In genomic region chr17:27565874-27566672, GRCh38 we compare ENCODE assay signal across 13 cellular contexts.
DNase-seq lines count a peak whose midpoint lies in the region; ATAC-seq, FAIRE-seq and TF ChIP-seq lines count a peak whose summit lies in the region.
"Had no signal": no experiment of that assay in that cellular context is flagged by ENCODE, and none has a peak within 500 bp of the region (broad histone marks: within the 10 kb centered on the region; RNA-seq: fewer than 3 reads in every experiment).

No MANE protein-coding gene starts in this region.

- H3K27me3 ChIP-seq in heart right ventricle (no peaks in the 10 kb centered on the region), astrocyte (ENCODE audit: insufficient read depth, low read length) (no peaks in the 10 kb centered on the region), parathyroid adenoma (ENCODE audit: control insufficient read depth, insufficient read depth, low read length) (no peaks in the 10 kb centered on the region), subcutaneous abdominal adipose tissue (ENCODE audit: control insufficient read depth in 5 of 5, insufficient read depth in 4 of 5, low read length in 5 of 5) (no peaks in the 10 kb centered on the region)

- peak overlapping the region; percentile 26 for H3K4me2 ChIP-seq in astrocyte (ENCODE audit: low read length)
- H3K4me2 ChIP-seq in parathyroid adenoma (ENCODE audit: low read length): no peak overlapping the region

- peaks cover 30% of the 10 kb centered on the region for H3K4me1 Mint-ChIP-seq in astrocyte (ENCODE audit: low read depth, unreplicated experiment)

- H3K27me3 Mint-ChIP-seq in astrocyte (ENCODE audit: low read depth, unreplicated experiment): no peaks in the 10 kb centered on the region

- ATAC-seq in heart right ventricle (peak in 1 of 8 donors; percentile 3), GM19397 (IDR thresholded peaks at IDR 0.05; ENCODE audit: unreplicated experiment) (no peak)
- ATAC-seq: HCT116 had no signal

- intact Hi-C loops in heart right ventricle (cut with DNase I): loop anchor here in 2 of 10 donors (5.0 to 10.0 kb wide), 3 partner anchors 36 to 111 kb away; partner anchors contain the start of gene KSR1 (in 2 of the 2)
- intact Hi-C loops in cardiac septum (cut with DNase I): no loop called here

- H3K36me3 Mint-ChIP-seq in astrocyte (ENCODE audit: low read depth, unreplicated experiment): peaks cover 24% of the 10 kb centered on the region

- peak overlapping the region; percentile 40 for H3K4me3 Mint-ChIP-seq in astrocyte (ENCODE audit: unreplicated experiment)

- H3K9me3 Mint-ChIP-seq in astrocyte (ENCODE audit: unreplicated experiment): no peaks in the 10 kb centered on the region

- no peak overlapping the region for H3K27ac Mint-ChIP-seq in astrocyte (ENCODE audit: unreplicated experiment)

- DNase-seq in heart right ventricle (no peak), cardiac septum (ENCODE audit: low spot score) (no peak), astrocyte (ENCODE audit: low read depth) (peak; percentile 69), NCI-H146 treated with DMSO at 0.1 percent for 48 hours (lab: John Stamatoyannopoulos, UW; ENCODE audit: unreplicated experiment) (no peak), 8988T (no peak)
- DNase-seq: C1 segment of cervical spinal cord, MM.1S, NCI-H748 treated with DMSO at 0.1 percent for 48 hours had no signal

- H2AFZ ChIP-seq in astrocyte (ENCODE audit: low read depth, low read length) (no peak overlapping the region), parathyroid adenoma (no peak overlapping the region)

- peaks cover 68% of the 10 kb centered on the region for H3K79me2 ChIP-seq in astrocyte (ENCODE audit: insufficient read depth, low read length)
- H3K79me2 ChIP-seq in parathyroid adenoma: peaks cover 17% of the 10 kb centered on the region

- H3K4me1 ChIP-seq in heart right ventricle: peaks cover 6 to 94% (median 57%) of the 10 kb centered on the region in 9 donors
- H3K4me1 ChIP-seq in astrocyte (ENCODE audit: insufficient read depth, low read length): peaks cover 16% of the 10 kb centered on the region
- H3K4me1 ChIP-seq in parathyroid adenoma: peaks cover 9% of the 10 kb centered on the region
- peaks cover 6 to 75% (median 42%) of the 10 kb centered on the region in 5 donors for H3K4me1 ChIP-seq in subcutaneous abdominal adipose tissue (ENCODE audit: control insufficient read depth in 5 of 5, insufficient read depth in 5 of 5, low read length in 5 of 5)

- no peak for FAIRE-seq in astrocyte (lab: Jason Lieb, UNC)

- H3K9ac ChIP-seq in astrocyte (ENCODE audit: low read length) (peak overlapping the region; percentile 48), parathyroid adenoma (no peak overlapping the region), subcutaneous abdominal adipose tissue (ENCODE audit: low read length in 5 of 5) (peak overlapping the region in 1 of 5 donors; percentile 34)

- WGBS in heart right ventricle, 2 donors: 61 to 67% methylated on average over 11 of the region's 11 CpGs

- peak overlapping the region in 9 of 10 donors; percentile 30 to 80 (median 61) for H3K27ac ChIP-seq in heart right ventricle
- H3K27ac ChIP-seq in astrocyte (ENCODE audit: low read depth, low read length): peak overlapping the region; percentile 50
- peak overlapping the region; percentile 22 for H3K27ac ChIP-seq in parathyroid adenoma
- H3K27ac ChIP-seq in subcutaneous abdominal adipose tissue (ENCODE audit: low read depth, low read length): peak overlapping the region; percentile 71

- H3K4me3 ChIP-seq in heart right ventricle (no peak overlapping the region), astrocyte (ENCODE audit: insufficient read depth, low read depth, low read length) (no peak overlapping the region), parathyroid adenoma (ENCODE audit: low read depth, low read length) (no peak overlapping the region), subcutaneous abdominal adipose tissue (ENCODE audit: low read depth in 1 of 5, low read length in 5 of 5) (no peak overlapping the region)
- H3K4me3 ChIP-seq: skin epidermis had no signal

- H3K36me3 ChIP-seq in heart right ventricle: peaks cover 0 to 6% (median 0%) of the 10 kb centered on the region in 9 donors
- no peaks in the 10 kb centered on the region for H3K36me3 ChIP-seq in astrocyte (ENCODE audit: insufficient read depth, low read length)
- no peaks in the 10 kb centered on the region for H3K36me3 ChIP-seq in parathyroid adenoma (ENCODE audit: control insufficient read depth, insufficient read depth, low read length)
- H3K36me3 ChIP-seq in subcutaneous abdominal adipose tissue (ENCODE audit: control insufficient read depth in 5 of 5, insufficient read depth in 5 of 5, low read length in 5 of 5): no peaks in the 10 kb centered on the region

- H3K9me3 ChIP-seq in heart right ventricle: no peaks in the 10 kb centered on the region
- no peaks in the 10 kb centered on the region for H3K9me3 ChIP-seq in astrocyte (ENCODE audit: insufficient read depth, low read depth, low read length)
- H3K9me3 ChIP-seq in parathyroid adenoma (ENCODE audit: control insufficient read depth, low read length): no peaks in the 10 kb centered on the region
- H3K9me3 ChIP-seq in subcutaneous abdominal adipose tissue (ENCODE audit: control insufficient read depth in 5 of 5, low read length in 5 of 5): no peaks in the 10 kb centered on the region

- TF ChIP-seq CTCF in heart right ventricle (IDR thresholded peaks at IDR 0.05) (no peak), astrocyte (IDR thresholded peaks at IDR 0.05; ENCODE audit: insufficient read depth, low read depth, low read length) (no peak), parathyroid adenoma (IDR thresholded peaks at IDR 0.05) (no peak)

- H4K20me1 ChIP-seq in astrocyte (ENCODE audit: insufficient read depth, low read length): peaks cover 19% of the 10 kb centered on the region
